Comparison of ENCODE assay signal across 24 cellular contexts in genomic region chr6:11066505-11067347, GRCh38. TPM values are rescaled to one million over a fixed set of nuclear protein-coding genes. Genes with fewer than 3 reads are reported as not detected.
DNase-seq lines count a peak whose midpoint lies in the region; ATAC-seq, FAIRE-seq and TF ChIP-seq lines count a peak whose summit lies in the region.
"Had no signal": no experiment of that assay in that cellular context is flagged by ENCODE, and none has a peak within 500 bp of the region (broad histone marks: within the 10 kb centered on the region; RNA-seq: fewer than 3 reads in every experiment).

No MANE protein-coding gene starts in this region.

- no peaks in the 10 kb centered on the region for H3K27me3 Mint-ChIP-seq in neural progenitor cell (ENCODE audit: insufficient read depth, low read depth)

- no peaks in the 10 kb centered on the region for H3F3A ChIP-seq in Loucy (ENCODE audit: low read depth)
- peaks cover 27% of the 10 kb centered on the region for H3F3A ChIP-seq in neural progenitor cell (ENCODE audit: low read depth)

- H3K9ac ChIP-seq in Loucy (ENCODE audit: low read depth, low read length, poor library complexity, severe bottlenecking) (no peak overlapping the region), neural progenitor cell (no peak overlapping the region)
- H3K9ac ChIP-seq: BLaER1, KMS-11 had no signal

- no peaks in the 10 kb centered on the region for H3K4me1 ChIP-seq in Loucy (ENCODE audit: insufficient read depth, low read length, poor library complexity, severe bottlenecking)
- H3K4me1 ChIP-seq in neural progenitor cell: peaks cover 39% of the 10 kb centered on the region
- no peaks in the 10 kb centered on the region for H3K4me1 ChIP-seq in left lung

- H3K9me3 ChIP-seq in Loucy (ENCODE audit: insufficient read depth, low read depth, low read length) (no peaks in the 10 kb centered on the region), neural progenitor cell (ENCODE audit: low read depth) (no peaks in the 10 kb centered on the region), left lung (no peaks in the 10 kb centered on the region)
- H3K9me3 ChIP-seq: BLaER1 had no signal

- no peak overlapping the region for H3K4me3 ChIP-seq in Loucy (ENCODE audit: low read length, poor library complexity, severe bottlenecking)
- H3K4me3 ChIP-seq in neural progenitor cell: no peak overlapping the region
- H3K4me3 ChIP-seq in left lung: no peak overlapping the region
- H3K4me3 ChIP-seq: BLaER1 had no signal

- intact Hi-C loops in left lung (cut with DNase I): loop anchor here in 1 of 2 donors (5.0 kb wide), 1 partner anchor 114 kb away; no protein-coding TSS in a partner anchor

- H3K36me3 Mint-ChIP-seq in neural progenitor cell: no peaks in the 10 kb centered on the region
- H3K36me3 Mint-ChIP-seq: IgD-negative memory B cell had no signal

- H3K27ac Mint-ChIP-seq in neural progenitor cell: no peak overlapping the region
- H3K27ac Mint-ChIP-seq: CD4-positive, alpha-beta T cell; IgD-negative memory B cell had no signal

- H3K27ac ChIP-seq in neural progenitor cell (no peak overlapping the region), left lung (no peak overlapping the region)
- H3K27ac ChIP-seq: BLaER1, KMS-11, RWPE1 had no signal

- H3K9me2 ChIP-seq in Loucy (replicated peaks; ENCODE audit: low read depth, low read length): no peaks in the 10 kb centered on the region

- peaks cover 10% of the 10 kb centered on the region for H3K4me1 Mint-ChIP-seq in neural progenitor cell
- H3K4me1 Mint-ChIP-seq: IgD-negative memory B cell had no signal

- no peak overlapping the region for H3K4me2 ChIP-seq in Loucy (ENCODE audit: low read depth, low read length, poor library complexity, severe bottlenecking)
- H3K4me2 ChIP-seq in neural progenitor cell: peak overlapping the region; percentile 24
- H3K4me2 ChIP-seq: BLaER1, KMS-11 had no signal

- H4K20me1 ChIP-seq in Loucy (ENCODE audit: insufficient read depth, low read length, poor library complexity, severe bottlenecking) (no peaks in the 10 kb centered on the region), neural progenitor cell (ENCODE audit: low read depth) (no peaks in the 10 kb centered on the region)
- H4K20me1 ChIP-seq: BLaER1 had no signal

- no peaks in the 10 kb centered on the region for H3K9me3 Mint-ChIP-seq in neural progenitor cell
- H3K9me3 Mint-ChIP-seq: CD4-positive, alpha-beta T cell; IgD-negative memory B cell had no signal

- no peaks in the 10 kb centered on the region for H3K27me3 ChIP-seq in Loucy (ENCODE audit: insufficient read depth, low read length, poor library complexity, severe bottlenecking)
- no peaks in the 10 kb centered on the region for H3K27me3 ChIP-seq in neural progenitor cell
- peaks cover 0 to 11% of the 10 kb centered on the region in 2 donors for H3K27me3 ChIP-seq in left lung
- H3K27me3 ChIP-seq: BLaER1 had no signal

- TF ChIP-seq CTCF in D721Med (IDR thresholded peaks at IDR 0.05; ENCODE audit: insufficient read depth, missing control alignments) (no peak), Loucy (conservative IDR thresholded peaks at IDR 0.05; ENCODE audit: low read length) (no peak), neural progenitor cell (IDR thresholded peaks at IDR 0.05) (no peak), left lung (IDR thresholded peaks at IDR 0.05) (no peak)

- no peaks in the 10 kb centered on the region for H3K79me2 ChIP-seq in Loucy (ENCODE audit: insufficient read depth, low read length)
- no peaks in the 10 kb centered on the region for H3K79me2 ChIP-seq in neural progenitor cell (ENCODE audit: low read depth)

- H3K36me3 ChIP-seq in Loucy (ENCODE audit: insufficient read depth, low read length): no peaks in the 10 kb centered on the region
- no peaks in the 10 kb centered on the region for H3K36me3 ChIP-seq in neural progenitor cell
- H3K36me3 ChIP-seq in left lung: no peaks in the 10 kb centered on the region
- H3K36me3 ChIP-seq: BLaER1 had no signal

- H2AFZ ChIP-seq in Loucy (ENCODE audit: low read length) (0 out of 2 replicates have a peak overlapping the region, but pooled peaks have one; percentile 3), neural progenitor cell (replicated peaks) (peak overlapping the region; percentile 63)

- peak; percentile 66 for ATAC-seq in left lobe of liver
- no peak for ATAC-seq in left lung
- ATAC-seq: Panc1 had no signal

- DNase-seq in D721Med (ENCODE audit: insufficient read length, low spot score) (no peak), left lobe of liver (ENCODE audit: low spot score) (no peak), neural progenitor cell (ENCODE audit: low spot score) (no peak), left lung (no peak), UCSD-AML1 (lab: John Stamatoyannopoulos, UW; ENCODE audit: unreplicated experiment) (no peak)
- no peak for DNase-seq in activated CD4-positive, alpha-beta T cell treated with anti-CD3 and anti-CD28 coated beads for 48 hours
- no peak for DNase-seq in stimulated activated CD4-positive, alpha-beta T cell treated with anti-CD3 and anti-CD28 coated beads, Interleukin-2, amount 100 ng/mL, for 48 hours
- DNase-seq: CD4-positive, alpha-beta T cell; GF-D8; NCI-H1092; NCI-H1417 treated with DMSO at 0.1 percent for 48 hours; NCI-H1694 treated with DMSO at 0.1 percent for 48 hours; NCI-H2227 treated with DMSO at 0.1 percent for 48 hours; NCI-H526 treated with DMSO at 0.1 percent for 48 hours had no signal

- FAIRE-seq in D721Med (lab: Jason Lieb, UNC): peak; percentile 16
- FAIRE-seq: GM12891, H54 had no signal

- no peak overlapping the region for H3K4me3 Mint-ChIP-seq in neural progenitor cell
- H3K4me3 Mint-ChIP-seq: CD4-positive, alpha-beta T cell; IgD-negative memory B cell had no signal

RNA-seq across cellular contexts. Expression of gene ELOVL2, which starts 22.6 kb away (rescaled TPM):
- total RNA-seq in left lobe of liver (5.9 TPM), neural progenitor cell (ENCODE audit: low replicate concordance) (5.8 and 9.1 TPM in 2 replicates), left lung (under 1 TPM; 0.09 to 0.24 TPM)
- total RNA-seq: CD4-positive, alpha-beta T cell; OCI-LY7 had no signal

RNA-seq across cellular contexts. Expression of gene SMIM13, which starts 26.9 kb away (rescaled TPM):
- 5.9 TPM for total RNA-seq in left lobe of liver
- total RNA-seq in neural progenitor cell (ENCODE audit: low replicate concordance): 5.4 and 7.8 TPM in 2 replicates
- 10 to 100 TPM in 1 of 2 donors, 1 to 10 TPM in 1; 9.6 to 12.9 TPM for total RNA-seq in left lung

RNA-seq across cellular contexts. Expression of gene ERVFRD-1, which starts 44.8 kb away (rescaled TPM):
- total RNA-seq in left lobe of liver (0.08 TPM), neural progenitor cell (ENCODE audit: low replicate concordance) (not detected in 2 replicates), left lung (under 1 TPM in 1 of 2 donors, not detected in 1; 0.09 TPM)
- total RNA-seq: CD4-positive, alpha-beta T cell; NCI-H460; OCI-LY7 had no signal
